In the genomic region with DNA sequence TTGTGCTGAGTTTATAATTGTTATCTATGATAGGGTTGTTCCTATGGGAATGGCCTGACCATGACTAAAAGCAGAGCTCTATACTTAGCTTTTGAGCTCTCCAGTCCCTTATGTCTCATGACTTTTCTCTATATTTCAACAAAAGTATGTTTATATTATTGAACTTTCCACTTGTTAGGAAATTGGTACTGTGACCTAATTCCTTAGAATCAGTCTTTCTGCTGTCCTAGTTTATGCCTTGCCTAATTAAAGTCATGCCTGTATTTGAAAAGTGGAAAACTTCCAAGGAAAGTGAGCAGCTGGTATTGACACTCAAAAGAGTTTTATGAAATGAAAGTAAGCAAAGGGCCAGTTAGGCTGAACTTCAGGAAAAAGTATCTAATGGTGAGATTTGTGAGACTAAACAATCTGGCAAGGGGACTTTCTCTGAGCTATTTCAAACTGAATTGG, we compare ENCODE assay signal across 22 cellular contexts.
DNase-seq lines count a peak whose midpoint lies in the region; ATAC-seq and TF ChIP-seq lines count a peak whose summit lies in the region.
"Had no signal": no experiment of that assay in that cellular context is flagged by ENCODE, and none has a peak within 500 bp of the region (broad histone marks: within the 10 kb centered on the region; RNA-seq: fewer than 3 reads in every experiment).

No MANE protein-coding gene starts in this region.

- no peaks in the 10 kb centered on the region for H3K27me3 Mint-ChIP-seq in osteocyte (ENCODE audit: unreplicated experiment)
- H3K27me3 Mint-ChIP-seq in activated naive CD8-positive, alpha-beta T cell treated with anti-CD3 and anti-CD28 coated beads, Interleukin-2, amount 50 U/mL, for 24 hours, result no peaks in the 10 kb centered on the region
- H3K27me3 Mint-ChIP-seq: B cell; dendritic cell treated with granulocyte-macrophage colony-stimulating factor and Interleukin-4, amounts not matched to agents 40 ng/mL and 50 ng/mL, for 4 days had no signal

- DNase-seq in GM04504 (ENCODE audit: low read depth), result peak; percentile 11
- peak in 1 of 4 donors; percentile 57 for DNase-seq in body of pancreas
- peak; percentile 95 for DNase-seq in foreskin melanocyte
- no peak for DNase-seq in osteocyte (ENCODE audit: extremely low spot score, unreplicated experiment)
- DNase-seq in middle frontal gyrus (ENCODE audit: extremely low spot score, low spot score), result no peak
- no peak for DNase-seq in T1000 (lab: John Stamatoyannopoulos, UW)
- no peak for DNase-seq in activated naive CD8-positive, alpha-beta T cell treated with anti-CD3 and anti-CD28 coated beads, Interleukin-2, amount 50 U/mL, for 24 hours
- DNase-seq: activated CD4-positive, alpha-beta T cell treated with anti-CD3 and anti-CD28 coated beads for 1 hour; amygdala; Calu3; H7; KBM-7; NCI-H2107; NCI-H524; posterior cingulate gyrus; T-helper 9 cell had no signal

- TF ChIP-seq POLR2A in body of pancreas (IDR thresholded peaks at IDR 0.05), result no peak

- no peaks in the 10 kb centered on the region for H3K36me3 Mint-ChIP-seq in osteocyte (ENCODE audit: unreplicated experiment)
- H3K36me3 Mint-ChIP-seq in activated naive CD8-positive, alpha-beta T cell treated with anti-CD3 and anti-CD28 coated beads, Interleukin-2, amount 50 U/mL, for 24 hours (ENCODE audit: low read depth), result peaks cover 2% of the 10 kb centered on the region
- H3K36me3 Mint-ChIP-seq: stimulated activated effector memory CD8-positive, alpha-beta T cell treated with anti-CD3 and anti-CD28 coated beads, Interleukin-12 subunit alpha, Interleukin-12 subunit beta, amount 100 ng/mL, for 72 hours had no signal

- H3K4me3 ChIP-seq in body of pancreas, result no peak overlapping the region
- H3K4me3 ChIP-seq: tibial nerve had no signal

- no peak overlapping the region for H3K4me3 Mint-ChIP-seq in osteocyte (ENCODE audit: unreplicated experiment)
- no peak overlapping the region for H3K4me3 Mint-ChIP-seq in activated naive CD8-positive, alpha-beta T cell treated with anti-CD3 and anti-CD28 coated beads, Interleukin-2, amount 50 U/mL, for 24 hours
- H3K4me3 Mint-ChIP-seq: B cell; dendritic cell treated with granulocyte-macrophage colony-stimulating factor and Interleukin-4, amounts not matched to agents 40 ng/mL and 50 ng/mL, for 4 days; stimulated activated effector memory CD8-positive, alpha-beta T cell treated with anti-CD3 and anti-CD28 coated beads, Interleukin-12 subunit alpha, Interleukin-12 subunit beta, amount 100 ng/mL, for 72 hours had no signal

- H3K27ac ChIP-seq in body of pancreas, result peak overlapping the region; percentile 63 to 83 (median 78)

- ATAC-seq in body of pancreas (peak; percentile 93), GM18861 (IDR thresholded peaks at IDR 0.05; ENCODE audit: unreplicated experiment) (no peak)
- ATAC-seq in activated naive CD8-positive, alpha-beta T cell treated with anti-CD3 and anti-CD28 coated beads, Interleukin-2, amount 50 U/mL, for 24 hours, result no peak
- ATAC-seq: stimulated activated effector memory CD8-positive, alpha-beta T cell treated with anti-CD3 and anti-CD28 coated beads, Interleukin-12 subunit alpha, Interleukin-12 subunit beta, amount 100 ng/mL, for 72 hours had no signal

- TF ChIP-seq CTCF in body of pancreas (IDR thresholded peaks at IDR 0.05) (no peak), osteocyte (IDR thresholded peaks at IDR 0.05) (no peak)

- intact Hi-C loops in body of pancreas (cut with DNase I), result no loop called here

- H3K4me1 Mint-ChIP-seq in osteocyte (ENCODE audit: unreplicated experiment), result peaks cover 29% of the 10 kb centered on the region
- no peaks in the 10 kb centered on the region for H3K4me1 Mint-ChIP-seq in activated naive CD8-positive, alpha-beta T cell treated with anti-CD3 and anti-CD28 coated beads, Interleukin-2, amount 50 U/mL, for 24 hours
- H3K4me1 Mint-ChIP-seq: B cell; stimulated activated effector memory CD8-positive, alpha-beta T cell treated with anti-CD3 and anti-CD28 coated beads, Interleukin-12 subunit alpha, Interleukin-12 subunit beta, amount 100 ng/mL, for 72 hours had no signal

- H3K9me3 ChIP-seq in body of pancreas, result no peaks in the 10 kb centered on the region
- H3K9me3 ChIP-seq: tibial nerve had no signal

- no peaks in the 10 kb centered on the region for H3K27me3 ChIP-seq in body of pancreas
- H3K27me3 ChIP-seq: tibial nerve had no signal

- H3K36me3 ChIP-seq in body of pancreas (replicated peaks in 1 of 2; ENCODE audit: insufficient read depth in 1 of 2, low read depth in 2 of 2), result no peaks in the 10 kb centered on the region
- H3K36me3 ChIP-seq: tibial nerve had no signal

- peak overlapping the region; percentile 61 for H3K27ac Mint-ChIP-seq in osteocyte (ENCODE audit: unreplicated experiment)
- no peak overlapping the region for H3K27ac Mint-ChIP-seq in activated naive CD8-positive, alpha-beta T cell treated with anti-CD3 and anti-CD28 coated beads, Interleukin-2, amount 50 U/mL, for 24 hours
- H3K27ac Mint-ChIP-seq: activated T-helper 2 cell treated with anti-CD3 and anti-CD28 coated beads, Interferon-gamma antibody, Interleukin-2, Interleukin-4, amounts not matched to agents 10 μg/mL and 5 μg/mL and 100 μg/mL, durations not matched to agents 14 hours and 24 hours and 36 hours; B cell; dendritic cell treated with granulocyte-macrophage colony-stimulating factor and Interleukin-4, amounts not matched to agents 40 ng/mL and 50 ng/mL, for 4 days; stimulated activated effector memory CD8-positive, alpha-beta T cell treated with anti-CD3 and anti-CD28 coated beads, Interleukin-12 subunit alpha, Interleukin-12 subunit beta, amount 100 ng/mL, for 72 hours had no signal

- peaks cover 8% of the 10 kb centered on the region for H3K9me3 Mint-ChIP-seq in osteocyte (ENCODE audit: unreplicated experiment)
- H3K9me3 Mint-ChIP-seq in activated naive CD8-positive, alpha-beta T cell treated with anti-CD3 and anti-CD28 coated beads, Interleukin-2, amount 50 U/mL, for 24 hours, result no peaks in the 10 kb centered on the region
- H3K9me3 Mint-ChIP-seq: activated T-helper 2 cell treated with anti-CD3 and anti-CD28 coated beads, Interferon-gamma antibody, Interleukin-2, Interleukin-4, amounts not matched to agents 10 μg/mL and 5 μg/mL and 100 μg/mL, durations not matched to agents 14 hours and 24 hours and 36 hours; dendritic cell treated with granulocyte-macrophage colony-stimulating factor and Interleukin-4, amounts not matched to agents 40 ng/mL and 50 ng/mL, for 4 days; stimulated activated effector memory CD8-positive, alpha-beta T cell treated with anti-CD3 and anti-CD28 coated beads, Interleukin-12 subunit alpha, Interleukin-12 subunit beta, amount 100 ng/mL, for 72 hours had no signal

- peaks cover 16% of the 10 kb centered on the region for H3K4me1 ChIP-seq in body of pancreas

Comparison
In these comparisons a context has a peak if more than half of its experiments do, and no peak if none do; other contexts are left out.
1. DNase-seq: peak in GM04504 (single experiment) and foreskin melanocyte (single experiment); none in osteocyte (single experiment), middle frontal gyrus (single experiment), T1000 (single experiment) and activated naive CD8-positive, alpha-beta T cell treated with anti-CD3 and anti-CD28 coated beads, Interleukin-2, amount 50 U/mL, for 24 hours (single experiment).